Comparison of ENCODE assay signal across 18 cellular contexts in genomic region chr22:35205956-35206355, GRCh38. TPM values are rescaled to one million over a fixed set of nuclear protein-coding genes. Genes with fewer than 3 reads are reported as not detected.
DNase-seq lines count a peak whose midpoint lies in the region; ATAC-seq and TF ChIP-seq lines count a peak whose summit lies in the region.
"Had no signal": no experiment of that assay in that cellular context is flagged by ENCODE, and none has a peak within 500 bp of the region (broad histone marks: within the 10 kb centered on the region; RNA-seq: fewer than 3 reads in every experiment).

No MANE protein-coding gene starts in this region.

- CTCF ChIA-PET in CD4-positive, alpha-beta T cell (lab: Charles Lee) = no interaction called here

- H3K36me3 ChIP-seq in GM23338 (ENCODE audit: insufficient read depth) (no peaks in the 10 kb centered on the region), neural progenitor cell (no peaks in the 10 kb centered on the region)

- ATAC-seq in GM23338 (no peak), esophagus mucosa (peak; percentile 17), HG03354 (IDR thresholded peaks at IDR 0.05; ENCODE audit: poor library complexity, severe bottlenecking, unreplicated experiment) (no peak)
- ATAC-seq in CD4-positive, alpha-beta T cell (ENCODE audit: poor library complexity) = no peak
- ATAC-seq: K562, mucosa of descending colon, psoas muscle had no signal

- H3K27me3 Mint-ChIP-seq in GM23338 (ENCODE audit: insufficient read depth, low read depth, poor library complexity) = peaks cover 3% of the 10 kb centered on the region
- peaks cover 7% of the 10 kb centered on the region for H3K27me3 Mint-ChIP-seq in neural progenitor cell (ENCODE audit: insufficient read depth, low read depth)
- H3K27me3 Mint-ChIP-seq in CD4-positive, alpha-beta T cell = peaks cover 42% of the 10 kb centered on the region

- H3F3A ChIP-seq in GM23338 (replicated peaks; ENCODE audit: low read depth) = no peaks in the 10 kb centered on the region
- H3F3A ChIP-seq in neural progenitor cell (ENCODE audit: low read depth) = peaks cover 17% of the 10 kb centered on the region

- peak overlapping the region; percentile 80; the same call in 1 of the 2 replicates for H2AFZ ChIP-seq in GM23338
- H2AFZ ChIP-seq in neural progenitor cell (replicated peaks) = peak overlapping the region; percentile 99

- H3K9me2 ChIP-seq in GM23338 (ENCODE audit: insufficient read depth) = 0 out of 2 replicates have a peak, but pooled peaks cover 3% of the 10 kb centered on the region

- POLR2A ChIA-PET in CD4-positive, alpha-beta T cell (lab: Charles Lee) = no interaction called here

- no peak for DNase-seq in GM23338 (ENCODE audit: low spot score)
- peak; percentile 64 for DNase-seq in NCI-H2227 treated with DMSO at 0.1 percent for 48 hours (lab: John Stamatoyannopoulos, UW)
- no peak for DNase-seq in neural progenitor cell (ENCODE audit: low spot score)
- no peak for DNase-seq in middle frontal gyrus (ENCODE audit: extremely low spot score, low spot score)
- DNase-seq in NCI-H748 treated with DMSO at 0.1 percent for 48 hours (lab: John Stamatoyannopoulos, UW) = no peak
- DNase-seq in CD4-positive, alpha-beta T cell = no peak
- DNase-seq: activated effector memory CD4-positive, alpha-beta T cell treated with Interleukin-2 at 50 U/mL for 16 hours; DMS79 treated with DMSO at 0.1 percent for 48 hours; dorsolateral prefrontal cortex; mucosa of descending colon; NCI-H1436 treated with DMSO at 0.1 percent for 48 hours; psoas muscle; stimulated activated CD4-positive, alpha-beta T cell treated with anti-CD3 and anti-CD28 coated beads, Interleukin-15, amount 100 ng/mL, for 24 hours; substantia nigra had no signal

- H3K36me3 Mint-ChIP-seq in GM23338 (ENCODE audit: low read depth) (no peaks in the 10 kb centered on the region), neural progenitor cell (no peaks in the 10 kb centered on the region)
- H3K36me3 Mint-ChIP-seq in CD4-positive, alpha-beta T cell (ENCODE audit: low read depth) = no peaks in the 10 kb centered on the region

- no peak overlapping the region for H3K27ac ChIP-seq in GM23338 (ENCODE audit: low read depth)
- peak overlapping the region; percentile 13 for H3K27ac ChIP-seq in neural progenitor cell
- no peak overlapping the region for H3K27ac ChIP-seq in CD4-positive, alpha-beta T cell (ENCODE audit: low read depth, low read length)
- H3K27ac ChIP-seq: C4-2B, dorsolateral prefrontal cortex, psoas muscle had no signal

- no peaks in the 10 kb centered on the region for H3K27me3 ChIP-seq in GM23338 (ENCODE audit: insufficient read depth)
- no peaks in the 10 kb centered on the region for H3K27me3 ChIP-seq in neural progenitor cell
- peaks cover 5% of the 10 kb centered on the region for H3K27me3 ChIP-seq in CD4-positive, alpha-beta T cell (ENCODE audit: control insufficient read depth, insufficient read depth, low read length)

- TF ChIP-seq CTCF in GM23338 (conservative IDR thresholded peaks at IDR 0.05; ENCODE audit: low read depth in 2 of 2) = no peak
- TF ChIP-seq CTCF in neural progenitor cell (IDR thresholded peaks at IDR 0.05) = no peak
- TF ChIP-seq CTCF in CD4-positive, alpha-beta T cell (IDR thresholded peaks at IDR 0.05) = no peak

- H3K4me1 ChIP-seq in GM23338 (ENCODE audit: insufficient read depth) (no peaks in the 10 kb centered on the region), neural progenitor cell (peaks cover 30% of the 10 kb centered on the region)
- H3K4me1 ChIP-seq: psoas muscle had no signal

- H3K27ac Mint-ChIP-seq in GM23338 = no peak overlapping the region
- H3K27ac Mint-ChIP-seq in neural progenitor cell = peak overlapping the region; percentile 89
- H3K27ac Mint-ChIP-seq in CD4-positive, alpha-beta T cell = no peak overlapping the region

- no peaks in the 10 kb centered on the region for H3K9me3 ChIP-seq in neural progenitor cell (ENCODE audit: low read depth)
- H3K9me3 ChIP-seq in CD4-positive, alpha-beta T cell (ENCODE audit: control insufficient read depth, low read length) = no peaks in the 10 kb centered on the region
- H3K9me3 ChIP-seq: mucosa of descending colon, psoas muscle had no signal

- H3K9me3 Mint-ChIP-seq in GM23338 (no peaks in the 10 kb centered on the region), neural progenitor cell (no peaks in the 10 kb centered on the region)
- H3K9me3 Mint-ChIP-seq in CD4-positive, alpha-beta T cell = no peaks in the 10 kb centered on the region

- no peaks in the 10 kb centered on the region for H3K79me2 ChIP-seq in GM23338 (replicated peaks; ENCODE audit: insufficient read depth)
- H3K79me2 ChIP-seq in neural progenitor cell (ENCODE audit: low read depth) = no peaks in the 10 kb centered on the region

- no peaks in the 10 kb centered on the region for H4K20me1 ChIP-seq in GM23338 (replicated peaks; ENCODE audit: insufficient read depth)
- no peaks in the 10 kb centered on the region for H4K20me1 ChIP-seq in neural progenitor cell (ENCODE audit: low read depth)

- H3K4me2 ChIP-seq in GM23338 = no peak overlapping the region
- peak overlapping the region; percentile 66 for H3K4me2 ChIP-seq in neural progenitor cell

- H3K4me3 Mint-ChIP-seq in GM23338 (no peak overlapping the region), neural progenitor cell (no peak overlapping the region)
- no peak overlapping the region for H3K4me3 Mint-ChIP-seq in CD4-positive, alpha-beta T cell

- H3K4me1 Mint-ChIP-seq in GM23338 (no peaks in the 10 kb centered on the region), neural progenitor cell (peaks cover 23% of the 10 kb centered on the region)
- H3K4me1 Mint-ChIP-seq in CD4-positive, alpha-beta T cell (ENCODE audit: low read depth) = no peaks in the 10 kb centered on the region

- no peak overlapping the region for H3K9ac ChIP-seq in neural progenitor cell

- H3K4me3 ChIP-seq in GM23338 = no peak overlapping the region
- no peak overlapping the region for H3K4me3 ChIP-seq in neural progenitor cell
- H3K4me3 ChIP-seq: dorsolateral prefrontal cortex, K562, mucosa of descending colon, psoas muscle had no signal

- intact Hi-C loops in CD4-positive, alpha-beta T cell (cut with DNase I, micrococcal nuclease) = no loop called here

TF ChIP-seq in GM23338, 12 proteins besides CTCF, POLR2A, EP300 and RAD21 (continues in another document):
- TF ChIP-seq EZH2 (IDR thresholded peaks at IDR 0.05; ENCODE audit: low read depth, unreplicated experiment) = no peak
- no peak for TF ChIP-seq STAT1 (IDR thresholded peaks at IDR 0.05; ENCODE audit: unreplicated experiment)

RNA-seq across cellular contexts. Expression of gene HMGXB4, which starts 51.3 kb away (rescaled TPM):
- 33.1 and 34.7 TPM in 2 replicates for total RNA-seq in GM23338 (2014; rRNA removed; shearing (Covaris generic))
- 56.7 and 64.9 TPM in 2 replicates for polyA plus RNA-seq in GM23338 (2016; fragmentation: Nextera tagmentation; extraction: Ambion mirVana)
- 13.1 TPM for total RNA-seq in esophagus mucosa
- total RNA-seq in neural progenitor cell (ENCODE audit: low replicate concordance) = 46.7 and 55.9 TPM in 2 replicates
- 10 to 100 TPM; 41.4 to 44.1 TPM for total RNA-seq in CD4-positive, alpha-beta T cell
